Comparison of ENCODE assay signal across 1 cellular context in genomic region chr7:711093-711966, GRCh38.
TF ChIP-seq lines count a peak whose summit lies in the region.

No MANE protein-coding gene starts in this region.

TF ChIP-seq in H1, 55 proteins besides CTCF, POLR2A, EP300 and RAD21:
- TF ChIP-seq TBP (IDR thresholded peaks at IDR 0.05; ENCODE audit: low read depth, low read length) (no peak), SP1 (IDR thresholded peaks at IDR 0.05; ENCODE audit: low read depth, low read length) (no peak), CBX5 (IDR thresholded peaks at IDR 0.05; ENCODE audit: low read depth, low read length) (no peak), CREB1 (IDR thresholded peaks at IDR 0.05) (no peak), ASH2L (IDR thresholded peaks at IDR 0.05; ENCODE audit: low read length) (no peak), JUND (IDR thresholded peaks at IDR 0.05; ENCODE audit: low read length) (no peak), POLR2AphosphoS5 (IDR thresholded peaks at IDR 0.05; ENCODE audit: low read depth, low read length) (no peak), KDM1A (IDR thresholded peaks at IDR 0.05; ENCODE audit: borderline replicate concordance, low read length) (no peak), CTBP2 (IDR thresholded peaks at IDR 0.05; ENCODE audit: borderline replicate concordance, insufficient read depth, insufficient read length, low read length) (no peak), KDM5A (IDR thresholded peaks at IDR 0.05; ENCODE audit: low read length) (no peak), SAP30 (IDR thresholded peaks at IDR 0.05; ENCODE audit: insufficient read depth, insufficient replicate concordance, low read length) (no peak), HDAC6 (IDR thresholded peaks at IDR 0.05; ENCODE audit: low read depth, low read length) (no peak), SIN3A (conservative IDR thresholded peaks at IDR 0.05 in 1 of 2, IDR thresholded peaks at IDR 0.05 in 1 of 2; ENCODE audit: low read depth in 1 of 2, low read length in 2 of 2) (no peak), EZH2 (IDR thresholded peaks at IDR 0.05; ENCODE audit: low read depth, low read length, severe bottlenecking) (no peak), NANOG (IDR thresholded peaks at IDR 0.05; ENCODE audit: insufficient read depth, low read depth, low read length, poor library complexity, severe bottlenecking) (no peak), HDAC2 (IDR thresholded peaks at IDR 0.05; ENCODE audit: borderline replicate concordance in 1 of 2, low read depth in 2 of 2, low read length in 2 of 2) (no peak), TAF7 (optimal IDR thresholded peaks at IDR 0.05; ENCODE audit: borderline replicate concordance, low read depth, low read length) (no peak), CHD1 (IDR thresholded peaks at IDR 0.05; ENCODE audit: low read depth, low read length) (no peak), SIX5 (IDR thresholded peaks at IDR 0.05; ENCODE audit: low read depth, low read length) (no peak), GABPA (IDR thresholded peaks at IDR 0.05; ENCODE audit: borderline replicate concordance, insufficient read depth, low read length) (no peak)
